ENCODE assay signal across 25 cellular contexts in the genomic region with DNA sequence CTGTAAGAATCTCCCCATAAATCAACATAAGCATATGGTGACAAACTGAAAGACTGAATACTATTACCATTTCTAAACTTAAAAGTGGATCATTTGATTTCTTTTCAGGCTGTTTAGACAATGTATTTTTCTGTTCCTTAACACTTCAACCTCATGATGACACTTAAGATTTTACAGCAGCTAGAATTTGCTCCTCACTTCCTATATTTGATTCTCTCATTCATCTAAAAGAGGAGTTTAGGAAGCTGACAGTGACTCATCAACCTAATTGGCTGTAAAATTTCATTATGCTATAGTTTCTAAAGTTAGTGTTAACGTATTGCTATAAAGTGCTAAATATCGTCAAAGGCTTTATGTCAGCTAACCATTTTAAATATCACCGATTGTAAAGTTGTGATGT.
"Had no signal": no experiment of that assay in that cellular context is flagged by ENCODE, and none has a peak within 500 bp of the region (broad histone marks: within the 10 kb centered on the region; RNA-seq: fewer than 3 reads in every experiment).

No MANE protein-coding gene starts in this region.

- H3K27me3 ChIP-seq: brain microvascular endothelial cell, gastroesophageal sphincter, hepatocyte, tibial nerve had no signal

- H3K79me2 ChIP-seq: hepatocyte had no signal

- H3K4me3 ChIP-seq: gastroesophageal sphincter, hepatocyte, tibial nerve had no signal

- ATAC-seq: activated CD4-positive, CD25-positive, alpha-beta regulatory T cell treated with anti-CD3 and anti-CD28 coated beads, Interleukin-2, amount 50 U/mL, for 24 hours; activated T-cell treated with anti-CD3 and anti-CD28 coated beads, Interleukin-2, amount 50 U/mL, for 4 hours; activated T-helper 17 cell treated with anti-CD3 and anti-CD28 coated beads, Interleukin-2, amount 50 U/mL, for 72 hours; effector memory CD8-positive, alpha-beta T cell; gastroesophageal sphincter; left colon; right cardiac atrium had no signal

- H3K36me3 ChIP-seq: brain microvascular endothelial cell, gastroesophageal sphincter, tibial nerve, WERI-Rb-1 had no signal

- DNase-seq: activated CD4-positive, alpha-beta memory T cell treated with anti-CD3 and anti-CD28 coated beads, Interleukin-2, amount 10 ng/mL, durations not matched to agents 7 days and 5 days; activated CD4-positive, alpha-beta T cell treated with anti-CD3 and anti-CD28 coated beads, Interleukin-2, amount 10 ng/mL, durations not matched to agents 7 days and 5 days; activated CD8-positive, alpha-beta memory T cell treated with anti-CD3 and anti-CD28 coated beads, Interleukin-2, amount 50 U/mL, for 48 hours; activated gamma-delta T cell treated with Interleukin-2 at 50 U/mL for 16 hours; activated naive CD4-positive, alpha-beta T cell treated with anti-CD3 and anti-CD28 coated beads, Interleukin-2, amount 50 U/mL, for 16 hours; activated T-cell treated with anti-CD3 and anti-CD28 coated beads, Interleukin-2, amount 50 U/mL, for 4 hours; amniotic stem cell; brain microvascular endothelial cell; cortex of kidney; effector memory CD8-positive, alpha-beta T cell; erythroblast; immature natural killer cell; kidney; left colon; mammary epithelial cell; posterior cingulate gyrus; right cardiac atrium; stimulated activated CD4-positive, alpha-beta T cell treated with anti-CD3 and anti-CD28 coated beads, Interleukin-2, amount 100 ng/mL, for 48 hours; stimulated activated naive CD4-positive, alpha-beta T cell treated with Interleukin-2 at 50 U/mL for 16 hours; WERI-Rb-1 had no signal

- H3K9me3 ChIP-seq: gastroesophageal sphincter, tibial nerve had no signal

- H3K4me1 ChIP-seq: gastroesophageal sphincter, tibial nerve had no signal

- H2AFZ ChIP-seq: hepatocyte had no signal

- H3K4me2 ChIP-seq: hepatocyte had no signal

- H3K27ac ChIP-seq: brain microvascular endothelial cell, gastroesophageal sphincter, hepatocyte, tibial nerve, WERI-Rb-1 had no signal
